11 cellular contexts compared by ENCODE assay signal in genomic region chr12:23049180-23049579, GRCh38.
DNase-seq lines count a peak whose midpoint lies in the region; ATAC-seq, FAIRE-seq and TF ChIP-seq lines count a peak whose summit lies in the region.
"Had no signal": no experiment of that assay in that cellular context is flagged by ENCODE, and none has a peak within 500 bp of the region (broad histone marks: within the 10 kb centered on the region; RNA-seq: fewer than 3 reads in every experiment).

No MANE protein-coding gene starts in this region.

- H3F3A ChIP-seq in smooth muscle cell (ENCODE audit: low read depth), result no peaks in the 10 kb centered on the region

- no TSS peak for BruUV-seq in GM12878 (replicated peaks; lab: Mats Ljungman, UMichigan)

- no peaks in the 10 kb centered on the region for H3K9me3 Mint-ChIP-seq in T-helper 2 cell treated with Interferon-gamma antibody and Interleukin-4, amounts not matched to agents 5 μg/mL and 100 μg/mL, for 36 hours

- no peak for TF ChIP-seq POLR2A in GM12891 (IDR thresholded peaks at IDR 0.05; ENCODE audit: low read depth, low read length)
- TF ChIP-seq POLR2A in GM12878 (IDR thresholded peaks at IDR 0.05; ENCODE audit: low read depth, low read length), result no peak

- DNase-seq in GM12891 (ENCODE audit: insufficient read length, low spot score) (no peak), GM12878 (ENCODE audit: low read depth, low spot score) (no peak), smooth muscle cell (lab: John Stamatoyannopoulos, UW; ENCODE audit: unreplicated experiment) (no peak), NCI-H2227 treated with DMSO at 0.1 percent for 48 hours (lab: John Stamatoyannopoulos, UW) (no peak), NCI-H82 treated with DMSO at 0.1 percent for 48 hours (lab: John Stamatoyannopoulos, UW; ENCODE audit: unreplicated experiment) (no peak)
- no peak for DNase-seq in T-helper 2 cell treated with Interferon-gamma antibody and Interleukin-4, amounts not matched to agents 5 μg/mL and 100 μg/mL, for 36 hours (ENCODE audit: low spot score)
- DNase-seq: body of pancreas, gastrocnemius medialis had no signal

- no peaks in the 10 kb centered on the region for H3K27me3 ChIP-seq in GM12878 (replicated peaks in 1 of 2; ENCODE audit: control insufficient read depth in 2 of 2, insufficient read depth in 2 of 2, low read length in 1 of 2)
- no peaks in the 10 kb centered on the region for H3K27me3 ChIP-seq in smooth muscle cell (ENCODE audit: low read depth)
- H3K27me3 ChIP-seq: body of pancreas, gastrocnemius medialis had no signal

- WGBS in GM12878 (ENCODE audit: insufficient coverage, insufficient replicate concordance, low lambda C conversion rate, missing lambda C conversion rate), result 0% methylated on average over 1 of the region's 1 CpG
- 96% methylated on average over 1 of the region's 1 CpG for WGBS in smooth muscle cell (ENCODE audit: low lambda C conversion rate)

- no peaks in the 10 kb centered on the region for H3K27me3 Mint-ChIP-seq in T-helper 2 cell treated with Interferon-gamma antibody and Interleukin-4, amounts not matched to agents 5 μg/mL and 100 μg/mL, for 36 hours (ENCODE audit: low read depth)

- H4K20me1 ChIP-seq in GM12878 (ENCODE audit: control insufficient read depth, insufficient read depth), result no peaks in the 10 kb centered on the region
- H4K20me1 ChIP-seq in smooth muscle cell (ENCODE audit: low read depth), result no peaks in the 10 kb centered on the region

- H3K4me1 Mint-ChIP-seq in T-helper 2 cell treated with Interferon-gamma antibody and Interleukin-4, amounts not matched to agents 5 μg/mL and 100 μg/mL, for 36 hours (ENCODE audit: low read depth), result no peaks in the 10 kb centered on the region

- RAD21 ChIA-PET in GM12878 (lab: Charles Lee; ENCODE audit: unreplicated experiment), result no interaction called here

- no peak overlapping the region for H3K4me2 ChIP-seq in GM12878 (ENCODE audit: control insufficient read depth, insufficient read depth)
- no peak overlapping the region for H3K4me2 ChIP-seq in smooth muscle cell

- intact Hi-C loops in GM12878 (cut with micrococcal nuclease; ENCODE audit: unreplicated experiment), result no loop called here

- no peak for TF ChIP-seq CTCF in GM12878 (IDR thresholded peaks at IDR 0.05 in 2 of 3, conservative IDR thresholded peaks at IDR 0.05 in 1 of 3; ENCODE audit: control insufficient read depth in 2 of 3, extremely low read depth in 1 of 3, insufficient read depth in 1 of 3, low read depth in 3 of 3, low read length in 3 of 3)
- no peak for TF ChIP-seq CTCF in smooth muscle cell (IDR thresholded peaks at IDR 0.05; ENCODE audit: borderline replicate concordance, insufficient read depth, poor library complexity, severe bottlenecking)

- H3K9me3 ChIP-seq in GM12878 (replicated peaks; ENCODE audit: control insufficient read depth, insufficient read depth, low read length) (no peaks in the 10 kb centered on the region), smooth muscle cell (replicated peaks; ENCODE audit: low read depth) (no peaks in the 10 kb centered on the region)
- H3K9me3 ChIP-seq: body of pancreas, gastrocnemius medialis had no signal

- TF ChIP-seq EP300 in GM12878 (IDR thresholded peaks at IDR 0.05; ENCODE audit: borderline replicate concordance in 1 of 2, control insufficient read depth in 1 of 2, low read depth in 2 of 2, low read length in 2 of 2), result no peak

- H3K36me3 Mint-ChIP-seq in T-helper 2 cell treated with Interferon-gamma antibody and Interleukin-4, amounts not matched to agents 5 μg/mL and 100 μg/mL, for 36 hours (ENCODE audit: low read depth), result no peaks in the 10 kb centered on the region

- SMC1A ChIA-PET in GM12878 (lab: Charles Lee; ENCODE audit: uncharacterized antibody, unreplicated experiment), result interaction anchor here (0.7 kb wide), 1 partner anchor 433 kb away, joined by 3 read pairs; no protein-coding TSS in a partner anchor

- no peak overlapping the region for H3K27ac ChIP-seq in GM12878 (ENCODE audit: control insufficient read depth, insufficient read depth)
- H3K27ac ChIP-seq in smooth muscle cell (ENCODE audit: low read depth), result no peak overlapping the region
- H3K27ac ChIP-seq: body of pancreas, gastrocnemius medialis, RWPE1 had no signal

- H3K9ac ChIP-seq in GM12878 (ENCODE audit: control insufficient read depth, insufficient read depth, low read length) (no peak overlapping the region), smooth muscle cell (ENCODE audit: low read depth) (no peak overlapping the region)

- no peak for TF ChIP-seq RAD21 in GM12878 (IDR thresholded peaks at IDR 0.05; ENCODE audit: insufficient read depth, low read depth, low read length)

- ATAC-seq in GM21447 (IDR thresholded peaks at IDR 0.05; ENCODE audit: unreplicated experiment) (peak; percentile 86), HG03558 (IDR thresholded peaks at IDR 0.05; ENCODE audit: extremely low read depth, unreplicated experiment) (peak; percentile 67), GM12878 (peak; percentile 69)
- ATAC-seq: body of pancreas, gastrocnemius medialis had no signal

- CTCF ChIA-PET in GM12878 (lab: Yijun Ruan, JAX), result no interaction called here

- H3K4me3 ChIP-seq in GM12878 (no peak overlapping the region), smooth muscle cell (no peak overlapping the region)
- H3K4me3 ChIP-seq: body of pancreas, gastrocnemius medialis had no signal

- H3K27ac Mint-ChIP-seq in T-helper 2 cell treated with Interferon-gamma antibody and Interleukin-4, amounts not matched to agents 5 μg/mL and 100 μg/mL, for 36 hours, result no peak overlapping the region

- no peak overlapping the region for H3K4me3 Mint-ChIP-seq in T-helper 2 cell treated with Interferon-gamma antibody and Interleukin-4, amounts not matched to agents 5 μg/mL and 100 μg/mL, for 36 hours

- H3K36me3 ChIP-seq in GM12878 (ENCODE audit: control insufficient read depth in 2 of 2, insufficient read depth in 2 of 2, low read length in 1 of 2) (no peaks in the 10 kb centered on the region), smooth muscle cell (ENCODE audit: low read depth) (no peaks in the 10 kb centered on the region)
- H3K36me3 ChIP-seq: gastrocnemius medialis had no signal

- in situ Hi-C loops in GM12878 (cut with MboI), result no loop called here

- H2AFZ ChIP-seq in GM12878 (ENCODE audit: control insufficient read depth, low read depth, low read length) (no peak overlapping the region), smooth muscle cell (ENCODE audit: low read depth) (no peak overlapping the region)

- no peaks in the 10 kb centered on the region for H3K79me2 ChIP-seq in GM12878 (ENCODE audit: control insufficient read depth, insufficient read depth, low read length)
- H3K79me2 ChIP-seq in smooth muscle cell (ENCODE audit: low read depth), result no peaks in the 10 kb centered on the region

- POLR2A ChIA-PET in GM12878 (lab: Charles Lee), result no interaction called here

- FAIRE-seq in GM12891 (lab: Jason Lieb, UNC), result no peak
- peak; percentile 49 for FAIRE-seq in GM12878 (lab: Jason Lieb, UNC)

- H3K4me1 ChIP-seq in GM12878 (ENCODE audit: control insufficient read depth, insufficient read depth, low read length) (no peaks in the 10 kb centered on the region), smooth muscle cell (ENCODE audit: low read depth) (no peaks in the 10 kb centered on the region)
- H3K4me1 ChIP-seq: body of pancreas, gastrocnemius medialis had no signal

TF ChIP-seq in GM12891, 5 proteins besides CTCF, POLR2A, EP300 and RAD21:
- TF ChIP-seq SPI1 (IDR thresholded peaks at IDR 0.05; ENCODE audit: low read depth, low read length), result peak; percentile 46
- TF ChIP-seq POLR2AphosphoS5 (IDR thresholded peaks at IDR 0.05; ENCODE audit: low read depth, low read length), result no peak

TF ChIP-seq in GM12878, 131 proteins besides CTCF, POLR2A, EP300 and RAD21:
- TF ChIP-seq SPI1 (IDR thresholded peaks at IDR 0.05; ENCODE audit: borderline replicate concordance, insufficient read depth, low read depth, low read length) (peak; percentile 28; the same call in 1 of the 2 replicates), IKZF2 (IDR thresholded peaks at IDR 0.05) (peak; percentile 25 to 45; a peak in 2 of 4 replicates), ZNF274 (IDR thresholded peaks at IDR 0.05; ENCODE audit: insufficient read depth, insufficient read length) (no peak), ATF7 (IDR thresholded peaks at IDR 0.05; ENCODE audit: low read depth) (peak; percentile 37; the same call in 1 of the 2 replicates), BRCA1 (IDR thresholded peaks at IDR 0.05; ENCODE audit: low read depth, low read length) (no peak), HDAC6 (IDR thresholded peaks at IDR 0.05; ENCODE audit: unreplicated experiment) (no peak), ELK1 (IDR thresholded peaks at IDR 0.05; ENCODE audit: low read depth, low read length) (no peak), SUZ12 (IDR thresholded peaks at IDR 0.05; ENCODE audit: unreplicated experiment) (no peak), NR2C2 (IDR thresholded peaks at IDR 0.05; ENCODE audit: borderline replicate concordance, control insufficient read depth, insufficient read length, low read depth) (no peak), JUNB (IDR thresholded peaks at IDR 0.05) (peak; percentile 17; the same call in 1 of the 2 replicates)
